Comparison of ENCODE assay signal across 8 cellular contexts in genomic region chr11:65134952-65135632, GRCh38. TPM values are rescaled to one million over a fixed set of nuclear protein-coding genes. Genes with fewer than 3 reads are reported as not detected.
DNase-seq lines count a peak whose midpoint lies in the region; ATAC-seq and TF ChIP-seq lines count a peak whose summit lies in the region.

No MANE protein-coding gene starts in this region.

- H3K4me1 ChIP-seq in esophagus squamous epithelium = peaks cover 22 to 67% (median 23%) of the 10 kb centered on the region in 3 donors

- ATAC-seq in GM21737 (IDR thresholded peaks at IDR 0.05; ENCODE audit: unreplicated experiment) = peak; percentile 60

- 1 to 6% methylated on average over 12 to 23 of the region's 24 CpGs for WGBS in esophagus squamous epithelium, 2 donors

- intact Hi-C loops in esophagus squamous epithelium (cut with DNase I) = no loop called here

- peak in 1 of 6 experiments; percentile 10 for TF ChIP-seq CTCF in esophagus squamous epithelium (IDR thresholded peaks at IDR 0.05)

- peak overlapping the region; percentile 67 to 84 (median 76) for H3K4me3 ChIP-seq in esophagus squamous epithelium

- H3K9me3 ChIP-seq in esophagus squamous epithelium = no peaks in the 10 kb centered on the region

- peak; percentile 97 for DNase-seq in DMS53 treated with DMSO at 0.1 percent for 48 hours (lab: John Stamatoyannopoulos, UW; ENCODE audit: unreplicated experiment)
- peak; percentile 93 for DNase-seq in KG1 (lab: John Stamatoyannopoulos, UW)
- peak; percentile 72 for DNase-seq in activated T-helper 1 cell treated with Interleukin-2 at 50 U/mL for 16 hours (ENCODE audit: low read depth)
- no peak for DNase-seq in esophagus squamous epithelium (lab: John Stamatoyannopoulos, UW)
- peak; percentile 97 for DNase-seq in myocyte (ENCODE audit: low read depth)
- DNase-seq in stimulated activated naive CD4-positive, alpha-beta T cell (lab: John Stamatoyannopoulos, UW) = peak; percentile 81 to 97 (median 88)

- peak overlapping the region; percentile 97 to 99 (median 98) for H3K27ac ChIP-seq in esophagus squamous epithelium

- H3K27me3 ChIP-seq in esophagus squamous epithelium = no peaks in the 10 kb centered on the region

- TF ChIP-seq POLR2A in esophagus squamous epithelium (IDR thresholded peaks at IDR 0.05) = peak in 1 of 4 donors; percentile 67

- peaks cover 21 to 30% (median 25%) of the 10 kb centered on the region in 3 donors for H3K36me3 ChIP-seq in esophagus squamous epithelium

TF ChIP-seq in PFSK-1, 5 proteins besides CTCF, POLR2A, EP300 and RAD21:
- peak; percentile 68; the same call in 1 of the 2 replicates for TF ChIP-seq POLR2AphosphoS5 (IDR thresholded peaks at IDR 0.05; ENCODE audit: low read depth, low read length)
- TF ChIP-seq SIN3A (IDR thresholded peaks at IDR 0.05; ENCODE audit: borderline replicate concordance, insufficient read depth, low read length) = no peak
- no peak for TF ChIP-seq FOXP2 (optimal IDR thresholded peaks at IDR 0.05; ENCODE audit: borderline replicate concordance, extremely low read depth, extremely low read length, insufficient read depth)
TF ChIP-seq in PFSK-1: peak in this region for 1.

RNA-seq across cellular contexts. Expression of gene SYVN1, which starts 0.8 kb away (rescaled TPM):
- 48.7 TPM for polyA plus RNA-seq in PFSK-1 (2012; ENCODE audit: insufficient read length, low read depth)
- total RNA-seq in esophagus squamous epithelium (10 to 100 TPM; 20.4 to 39.3 (median 26.9) TPM), myocyte (25.1 and 29.2 TPM in 2 replicates)
- 50.1 TPM for polyA plus RNA-seq in myocyte (2012)

RNA-seq across cellular contexts. Expression of gene MRPL49, which starts 13.0 kb away (rescaled TPM):
- polyA plus RNA-seq in PFSK-1 (2012; ENCODE audit: insufficient read length, low read depth) = 46.7 TPM
- 10 to 100 TPM; 68.1 to 76.2 (median 72.0) TPM for total RNA-seq in esophagus squamous epithelium
- 37.6 and 44.2 TPM in 2 replicates for total RNA-seq in myocyte
- 47.5 TPM for polyA plus RNA-seq in myocyte (2012)

RNA-seq across cellular contexts. Expression of gene FAU, which starts 13.2 kb away (rescaled TPM):
- 1,747 TPM for polyA plus RNA-seq in PFSK-1 (2012; ENCODE audit: insufficient read length, low read depth)
- total RNA-seq in esophagus squamous epithelium (100 to 1,000 TPM; 436 to 777 (median 528) TPM), myocyte (163 and 184 TPM in 2 replicates)
- polyA plus RNA-seq in myocyte (2012) = 898 TPM

RNA-seq across cellular contexts. Expression of gene ZNHIT2, which starts 17.6 kb away (rescaled TPM):
- polyA plus RNA-seq in PFSK-1 (2012; ENCODE audit: insufficient read length, low read depth) = 36.3 TPM
- 10 to 100 TPM; 12.4 to 17.0 (median 16.5) TPM for total RNA-seq in esophagus squamous epithelium
- total RNA-seq in myocyte = 13.4 and 18.3 TPM in 2 replicates
- polyA plus RNA-seq in myocyte (2012) = 10.4 TPM

RNA-seq across cellular contexts. Expression of gene TM7SF2, which starts 23.4 kb away (rescaled TPM):
- polyA plus RNA-seq in PFSK-1 (2012; ENCODE audit: insufficient read length, low read depth) = 27.4 TPM
- total RNA-seq in esophagus squamous epithelium (10 to 100 TPM; 36.4 to 96.5 (median 74.7) TPM), myocyte (17.3 and 30.3 TPM in 2 replicates)
- 17.6 TPM for polyA plus RNA-seq in myocyte (2012)
